Comparison of ENCODE assay signal across 17 cellular contexts in genomic region chr7:155282671-155283070, GRCh38. TPM values are rescaled to one million over a fixed set of nuclear protein-coding genes. Genes with fewer than 3 reads are reported as not detected.
DNase-seq lines count a peak whose midpoint lies in the region; ATAC-seq and TF ChIP-seq lines count a peak whose summit lies in the region.
"Had no signal": no experiment of that assay in that cellular context is flagged by ENCODE, and none has a peak within 500 bp of the region (broad histone marks: within the 10 kb centered on the region; RNA-seq: fewer than 3 reads in every experiment).

No MANE protein-coding gene starts in this region.

- H3K4me1 ChIP-seq in heart right ventricle = peaks cover 0 to 44% (median 0%) of the 10 kb centered on the region in 9 donors
- H3K4me1 ChIP-seq in left ventricle myocardium inferior = no peaks in the 10 kb centered on the region
- no peaks in the 10 kb centered on the region for H3K4me1 ChIP-seq in transverse colon
- H3K4me1 ChIP-seq: psoas muscle had no signal

- H3K27ac ChIP-seq in heart right ventricle = peak overlapping the region in 1 of 10 donors; percentile 51
- H3K27ac ChIP-seq in left ventricle myocardium inferior (replicated peaks) = no peak overlapping the region
- no peak overlapping the region for H3K27ac ChIP-seq in transverse colon
- H3K27ac ChIP-seq: psoas muscle, SJSA1, WERI-Rb-1 had no signal

- POLR2A ChIA-PET in HEK293T (lab: Yijun Ruan, JAX) = interaction anchor here (1.2 kb wide), 1 partner anchor 11 kb away, joined by 4 read pairs; no protein-coding TSS in a partner anchor

- WGBS in heart right ventricle, 2 donors = 44 to 47% methylated on average over 6 of the region's 6 CpGs
- WGBS in transverse colon (ENCODE audit: low coverage in 1 of 2), 2 donors = 46 to 47% methylated on average over 4 to 6 of the region's 6 CpGs

- intact Hi-C loops in heart right ventricle (cut with DNase I) = loop anchor here in 1 of 10 donors (5.0 kb wide), 1 partner anchor 55 kb away; no protein-coding TSS in a partner anchor
- intact Hi-C loops in left ventricle myocardium inferior (cut with micrococcal nuclease) = no loop called here
- intact Hi-C loops in left cardiac atrium (cut with DNase I) = no loop called here
- intact Hi-C loops in transverse colon (cut with DNase I; ENCODE audit: low total_unique reads) = no loop called here

- no peak for TF ChIP-seq EP300 in transverse colon (IDR thresholded peaks at IDR 0.05; ENCODE audit: low read depth)

- H3K9me3 ChIP-seq in heart right ventricle = no peaks in the 10 kb centered on the region
- H3K9me3 ChIP-seq in left ventricle myocardium inferior (replicated peaks) = no peaks in the 10 kb centered on the region
- H3K9me3 ChIP-seq in transverse colon = no peaks in the 10 kb centered on the region
- H3K9me3 ChIP-seq: psoas muscle, SJSA1 had no signal

- CTCF ChIA-PET in HEK293T (lab: Yijun Ruan, JAX) = no interaction called here

- H3K27me3 ChIP-seq in heart right ventricle = peaks cover 0 to 39% (median 24%) of the 10 kb centered on the region in 7 donors
- H3K27me3 ChIP-seq in left ventricle myocardium inferior (ENCODE audit: low read depth) = peaks cover 85% of the 10 kb centered on the region
- H3K27me3 ChIP-seq in transverse colon = peaks cover 39% of the 10 kb centered on the region
- H3K27me3 ChIP-seq: SJSA1 had no signal

- H3K36me3 ChIP-seq in heart right ventricle (no peaks in the 10 kb centered on the region), left ventricle myocardium inferior (no peaks in the 10 kb centered on the region), transverse colon (no peaks in the 10 kb centered on the region)
- H3K36me3 ChIP-seq: SJSA1, WERI-Rb-1 had no signal

- ATAC-seq in heart right ventricle (peak in 5 of 8 donors; percentile 34 to 75 (median 53)), left cardiac atrium (peak; percentile 44 to 50), GM19395 (IDR thresholded peaks at IDR 0.05; ENCODE audit: unreplicated experiment) (no peak)
- ATAC-seq: HCT116, psoas muscle had no signal

- peak in 1 of 2 donors; percentile 28 for DNase-seq in heart right ventricle
- DNase-seq in left ventricle myocardium inferior = no peak
- peak; percentile 80 for DNase-seq in SK-MEL-5 (ENCODE audit: low read depth, low spot score)
- no peak for DNase-seq in left cardiac atrium
- peak; percentile 31 for DNase-seq in transverse colon
- DNase-seq in HEK293T (ENCODE audit: extremely low spot score) = no peak
- DNase-seq in NCI-H524 (lab: John Stamatoyannopoulos, UW) = no peak
- DNase-seq: activated T-cell treated with anti-CD3 and anti-CD28 coated beads for 4 hours; kidney glomerular epithelial cell; NCI-H2081 treated with DMSO at 0.1 percent for 48 hours; NCI-H82; psoas muscle; stimulated activated CD4-positive, alpha-beta T cell treated with anti-CD3 and anti-CD28 coated beads, Interleukin-15, amount 100 ng/mL, for 24 hours; WERI-Rb-1 had no signal

- H3K4me3 ChIP-seq in heart right ventricle (no peak overlapping the region), left ventricle myocardium inferior (no peak overlapping the region), transverse colon (no peak overlapping the region)
- H3K4me3 ChIP-seq: psoas muscle, SJSA1 had no signal

- no peak for TF ChIP-seq CTCF in heart right ventricle (IDR thresholded peaks at IDR 0.05)
- no peak for TF ChIP-seq CTCF in left ventricle myocardium inferior (IDR thresholded peaks at IDR 0.05; ENCODE audit: borderline replicate concordance)
- TF ChIP-seq CTCF in transverse colon (IDR thresholded peaks at IDR 0.05) = no peak

- in situ Hi-C loops in SK-MEL-5 (cut with HindIII; ENCODE audit: low pct_unique_long_range_greater_than_20kb, low sequenced_read_pairs) (no loop called here), transverse colon (cut with MboI; ENCODE audit: low pct_ligation_motif_present in 1 of 4, low pct_unique_long_range_greater_than_20kb in 1 of 4, low sequenced_read_pairs in 3 of 4) (no loop called here)

- no peak for TF ChIP-seq POLR2A in transverse colon (IDR thresholded peaks at IDR 0.05)

TF ChIP-seq in HEK293T, 16 proteins besides CTCF, POLR2A, EP300 and RAD21:
- TF ChIP-seq ELF4 (IDR thresholded peaks at IDR 0.05) (no peak), L3MBTL2 (conservative IDR thresholded peaks at IDR 0.05) (no peak), FOXK2 (IDR thresholded peaks at IDR 0.05) (no peak), TARDBP (IDR thresholded peaks at IDR 0.05) (no peak), CTBP1 (IDR thresholded peaks at IDR 0.05; ENCODE audit: borderline replicate concordance) (no peak), NFRKB (IDR thresholded peaks at IDR 0.05) (no peak), BHLHE40 (IDR thresholded peaks at IDR 0.05; ENCODE audit: borderline replicate concordance) (no peak)
TF ChIP-seq in HEK293T: peak in this region for 0.

RNA-seq across cellular contexts. Expression of gene INSIG1, which starts 15.0 kb away (rescaled TPM):
- 10 to 100 TPM in 7 of 10 donors, 1 to 10 TPM in 3; 5.9 to 16.3 (median 12.1) TPM for total RNA-seq in heart right ventricle
- 10 to 100 TPM in 1 of 2 donors, 1 to 10 TPM in 1; 6.7 to 13.1 TPM for polyA plus RNA-seq in heart right ventricle
- 7.5 TPM for total RNA-seq in left ventricle myocardium inferior
- total RNA-seq in SK-MEL-5 (2014; rRNA removed; shearing (Covaris generic)) = 102 and 105 TPM in 2 replicates
- polyA plus RNA-seq in SK-MEL-5 (2015; cell fraction: cytosol; rRNA removed) = 66.7 and 81.4 TPM in 2 replicates
- 32.7 and 43.3 TPM in 2 replicates for polyA plus RNA-seq in SK-MEL-5 (2015; cell fraction: nucleus; rRNA removed)
- 10 to 100 TPM; 37.3 to 42.3 TPM for total RNA-seq in left cardiac atrium
- 10 to 100 TPM; 28.7 to 65.5 (median 45.0) TPM for total RNA-seq in transverse colon

Comparison
In these comparisons a context has a peak if more than half of its experiments do, and no peak if none do; other contexts are left out.
1. DNase-seq: peak in SK-MEL-5 (single experiment) and transverse colon (single experiment); none in left ventricle myocardium inferior (single experiment), left cardiac atrium (single experiment), HEK293T (single experiment) and NCI-H524 (0 of 2).